In the genomic region with DNA sequence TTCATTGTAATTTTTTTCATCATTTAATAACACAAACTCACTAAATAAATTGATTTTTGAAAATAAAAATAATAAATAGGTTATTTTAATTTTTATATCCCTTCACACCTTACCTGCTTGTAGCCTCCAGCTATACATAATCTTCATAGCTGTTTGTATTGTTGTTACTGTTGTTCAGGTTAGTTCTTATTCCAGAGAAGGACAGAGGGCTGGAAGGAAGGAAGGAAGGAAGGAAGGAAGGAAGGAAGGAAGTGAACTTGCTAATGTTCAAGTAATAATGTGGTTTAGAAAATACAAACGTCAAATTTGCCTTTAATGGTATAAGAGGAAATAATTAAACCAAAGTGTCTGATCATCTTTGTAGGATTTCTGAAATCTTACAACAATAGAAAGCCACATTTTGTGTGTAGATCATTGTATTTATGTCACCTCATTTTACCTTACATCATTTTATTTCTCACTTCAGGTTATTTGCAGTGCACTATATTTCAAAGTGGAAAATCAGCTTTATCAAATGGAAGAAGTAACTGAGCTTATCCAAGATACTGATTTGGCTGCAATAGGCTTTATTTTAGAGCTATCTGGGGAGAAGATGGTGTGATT, we compare ENCODE assay signal across 9 cellular contexts.
"Had no signal": no experiment of that assay in that cellular context is flagged by ENCODE, and none has a peak within 500 bp of the region (broad histone marks: within the 10 kb centered on the region; RNA-seq: fewer than 3 reads in every experiment).

No MANE protein-coding gene starts in this region.

- H3K4me3 Mint-ChIP-seq: HFFc6, IgD-negative memory B cell had no signal

- H3K4me1 Mint-ChIP-seq: IgD-negative memory B cell had no signal

- FAIRE-seq: H1, HepG2 had no signal

- H3K4me3 ChIP-seq: HAP-1 had no signal

- H3K27ac ChIP-seq: HL-60 had no signal

- H3K4me1 ChIP-seq: HAP-1 had no signal

- H3K9me3 ChIP-seq: HAP-1 had no signal

- H3K36me3 ChIP-seq: HAP-1 had no signal

- DNase-seq: H7, HFFc6, KBM-7 had no signal

- H3K27ac Mint-ChIP-seq: HFFc6, IgD-negative memory B cell had no signal

- ATAC-seq: HCT116, HepG2 had no signal
